In genomic region chrX:139194571-139195280, GRCh38 we compare ENCODE assay signal across 1 cellular context.
TF ChIP-seq lines count a peak whose summit lies in the region.

No MANE protein-coding gene starts in this region.

TF ChIP-seq in IMR-90, 13 proteins besides CTCF, POLR2A, EP300 and RAD21 (continued from another document):
- TF ChIP-seq SMC3 (IDR thresholded peaks at IDR 0.05; ENCODE audit: low read depth, low read length) (no peak), USF2 (IDR thresholded peaks at IDR 0.05; ENCODE audit: low read depth, low read length) (no peak), NFE2L2 (IDR thresholded peaks at IDR 0.05; ENCODE audit: low read depth, low read length) (no peak), MAZ (IDR thresholded peaks at IDR 0.05; ENCODE audit: borderline replicate concordance, low read depth, low read length) (no peak), RFX5 (IDR thresholded peaks at IDR 0.05; ENCODE audit: low read depth, low read length) (no peak), MXI1 (IDR thresholded peaks at IDR 0.05; ENCODE audit: borderline replicate concordance, low read depth, low read length) (no peak), CEBPB (IDR thresholded peaks at IDR 0.05; ENCODE audit: low read depth, low read length) (no peak), ELK1 (IDR thresholded peaks at IDR 0.05; ENCODE audit: borderline replicate concordance, low read depth, low read length) (no peak), CHD1 (IDR thresholded peaks at IDR 0.05; ENCODE audit: low read depth, low read length) (no peak)
